18 cellular contexts compared by ENCODE assay signal in the genomic region with DNA sequence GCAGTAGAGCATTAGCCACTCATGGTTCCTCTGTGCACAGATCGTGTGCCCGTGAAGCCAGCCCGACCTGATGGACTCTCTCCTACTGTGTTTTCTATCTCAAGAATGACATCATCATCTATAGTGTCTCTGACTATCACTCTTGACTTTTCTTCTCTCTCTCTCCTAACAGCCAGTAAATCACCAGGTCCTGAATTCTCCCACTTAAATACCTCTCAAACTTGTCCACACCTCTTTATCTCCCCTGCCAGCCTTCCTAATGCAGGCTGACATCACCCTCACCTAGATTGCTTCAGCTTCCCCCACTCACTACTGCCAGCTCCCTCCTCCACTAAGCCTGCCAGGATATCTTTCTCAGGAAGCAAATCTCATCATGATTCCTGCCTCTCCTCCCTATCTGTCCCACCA.
"Had no signal": no experiment of that assay in that cellular context is flagged by ENCODE, and none has a peak within 500 bp of the region (broad histone marks: within the 10 kb centered on the region; RNA-seq: fewer than 3 reads in every experiment).

No MANE protein-coding gene starts in this region.

- H3K27me3 ChIP-seq: spleen, stomach, testis, upper lobe of right lung had no signal

- H3K27ac ChIP-seq: prostate gland, spleen, stomach, testis, upper lobe of right lung had no signal

- H3K9me3 ChIP-seq: prostate gland, spleen, stomach, testis, upper lobe of right lung had no signal

- ATAC-seq: activated naive CD4-positive, alpha-beta T cell treated with anti-CD3 and anti-CD28 coated beads, Interleukin-2, amount 50 U/mL, for 72 hours; esophagus mucosa; sciatic nerve; upper lobe of right lung had no signal

- DNase-seq: activated CD4-positive, alpha-beta memory T cell treated with anti-CD3 and anti-CD28 coated beads, Interleukin-2, amount 10 ng/mL, durations not matched to agents 7 days and 5 days; activated CD4-positive, alpha-beta T cell treated with anti-CD3 and anti-CD28 coated beads for 4 hours; activated effector memory CD4-positive, alpha-beta T cell treated with anti-CD3 and anti-CD28 coated beads, Interleukin-2, amount 50 U/mL, for 16 hours; activated T-cell treated with anti-CD3 and anti-CD28 coated beads, Interleukin-2, amount 50 U/mL, for 48 hours; amniotic stem cell; caudate nucleus; hypothalamus; kidney glomerular epithelial cell; midbrain; spleen; stomach; testis; upper lobe of right lung had no signal

- H3K4me1 ChIP-seq: prostate gland, spleen, stomach, testis, upper lobe of right lung had no signal

- H3K36me3 ChIP-seq: prostate gland, spleen, stomach, upper lobe of right lung had no signal

- H3K4me3 ChIP-seq: lung, prostate gland, spleen, stomach, testis, upper lobe of right lung had no signal
